In genomic region chr22:40541300-40541699, GRCh38 we compare ENCODE assay signal across 2 cellular contexts.
A peak's percentile ranks its signal among the peaks of the same experiment; 100 is the strongest.
TF ChIP-seq lines count a peak whose summit lies in the region.

No MANE protein-coding gene starts in this region.

TF ChIP-seq in IMR-90, 13 proteins besides CTCF, POLR2A, EP300 and RAD21 (continued from another document):
- TF ChIP-seq ELK1 (IDR thresholded peaks at IDR 0.05; ENCODE audit: borderline replicate concordance, low read depth, low read length): no peak
- no peak for TF ChIP-seq MAZ (IDR thresholded peaks at IDR 0.05; ENCODE audit: borderline replicate concordance, low read depth, low read length)
- TF ChIP-seq, protein P1, sequence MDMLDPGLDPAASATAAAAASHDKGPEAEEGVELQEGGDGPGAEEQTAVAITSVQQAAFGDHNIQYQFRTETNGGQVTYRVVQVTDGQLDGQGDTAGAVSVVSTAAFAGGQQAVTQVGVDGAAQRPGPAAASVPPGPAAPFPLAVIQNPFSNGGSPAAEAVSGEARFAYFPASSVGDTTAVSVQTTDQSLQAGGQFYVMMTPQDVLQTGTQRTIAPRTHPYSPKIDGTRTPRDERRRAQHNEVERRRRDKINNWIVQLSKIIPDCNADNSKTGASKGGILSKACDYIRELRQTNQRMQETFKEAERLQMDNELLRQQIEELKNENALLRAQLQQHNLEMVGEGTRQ (IDR thresholded peaks at IDR 0.05; ENCODE audit: low read depth, low read length): no peak
- TF ChIP-seq CEBPB (IDR thresholded peaks at IDR 0.05; ENCODE audit: low read depth, low read length): no peak
- no peak for TF ChIP-seq RFX5 (IDR thresholded peaks at IDR 0.05; ENCODE audit: low read depth, low read length)
- TF ChIP-seq MAFK (IDR thresholded peaks at IDR 0.05; ENCODE audit: low read depth, low read length): no peak

TF ChIP-seq in GM12878, 131 proteins besides CTCF, POLR2A, EP300 and RAD21 (continued from another document):
- TF ChIP-seq, protein P2, sequence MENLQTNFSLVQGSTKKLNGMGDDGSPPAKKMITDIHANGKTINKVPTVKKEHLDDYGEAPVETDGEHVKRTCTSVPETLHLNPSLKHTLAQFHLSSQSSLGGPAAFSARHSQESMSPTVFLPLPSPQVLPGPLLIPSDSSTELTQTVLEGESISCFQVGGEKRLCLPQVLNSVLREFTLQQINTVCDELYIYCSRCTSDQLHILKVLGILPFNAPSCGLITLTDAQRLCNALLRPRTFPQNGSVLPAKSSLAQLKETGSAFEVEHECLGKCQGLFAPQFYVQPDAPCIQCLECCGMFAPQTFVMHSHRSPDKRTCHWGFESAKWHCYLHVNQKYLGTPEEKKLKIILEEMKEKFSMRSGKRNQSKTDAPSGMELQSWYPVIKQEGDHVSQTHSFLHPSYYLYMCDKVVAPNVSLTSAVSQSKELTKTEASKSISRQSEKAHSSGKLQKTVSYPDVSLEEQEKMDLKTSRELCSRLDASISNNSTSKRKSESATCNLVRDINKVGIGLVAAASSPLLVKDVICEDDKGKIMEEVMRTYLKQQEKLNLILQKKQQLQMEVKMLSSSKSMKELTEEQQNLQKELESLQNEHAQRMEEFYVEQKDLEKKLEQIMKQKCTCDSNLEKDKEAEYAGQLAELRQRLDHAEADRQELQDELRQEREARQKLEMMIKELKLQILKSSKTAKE (IDR thresholded peaks at IDR 0.05; ENCODE audit: low read depth, poor library complexity, severe bottlenecking): peak; percentile 30
- TF ChIP-seq PAX5 (IDR thresholded peaks at IDR 0.05; ENCODE audit: borderline replicate concordance, low read depth, low read length) (0 out of 2 replicates have a peak, but pooled peaks have one; percentile 12), MEF2A (IDR thresholded peaks at IDR 0.05; ENCODE audit: insufficient read depth, low read depth, low read length) (0 out of 2 replicates have a peak, but pooled peaks have one; percentile 6), EED (IDR thresholded peaks at IDR 0.05; ENCODE audit: low read depth) (peak; percentile 52; the same call in 1 of the 2 replicates), SMC3 (IDR thresholded peaks at IDR 0.05; ENCODE audit: borderline replicate concordance, low read length) (no peak), IKZF2 (IDR thresholded peaks at IDR 0.05) (peak in 1 of 2 experiments; percentile 41; a peak in 2 of 4 replicates), BHLHE40 (IDR thresholded peaks at IDR 0.05; ENCODE audit: borderline replicate concordance in 1 of 2, low read depth in 2 of 2, low read length in 1 of 2) (0 out of 4 replicates have a peak, but pooled peaks of 1 of the 2 experiments have one; percentile 5), TCF3 (IDR thresholded peaks at IDR 0.05; ENCODE audit: borderline replicate concordance, insufficient read depth, low read depth, low read length) (no peak), POLR2AphosphoS5 (IDR thresholded peaks at IDR 0.05; ENCODE audit: low read length) (no peak)
